Comparison of ENCODE assay signal across 20 cellular contexts in genomic region chrX:38150993-38151392, GRCh38.
DNase-seq lines count a peak whose midpoint lies in the region; FAIRE-seq and TF ChIP-seq lines count a peak whose summit lies in the region.
"Had no signal": no experiment of that assay in that cellular context is flagged by ENCODE, and none has a peak within 500 bp of the region (broad histone marks: within the 10 kb centered on the region; RNA-seq: fewer than 3 reads in every experiment).

No MANE protein-coding gene starts in this region.

- H3K27ac Mint-ChIP-seq in astrocyte (ENCODE audit: unreplicated experiment) = peak overlapping the region; percentile 74
- H3K27ac Mint-ChIP-seq: CD4-positive, alpha-beta T cell; GM23338 had no signal

- peak overlapping the region; percentile 10 for H3K27ac ChIP-seq in astrocyte (ENCODE audit: low read depth, low read length)
- H3K27ac ChIP-seq in vagina = no peak overlapping the region
- H3K27ac ChIP-seq: 22Rv1, A549, C4-2B had no signal

- TF ChIP-seq CTCF in astrocyte (IDR thresholded peaks at IDR 0.05; ENCODE audit: insufficient read depth, low read depth, low read length) (no peak), vagina (IDR thresholded peaks at IDR 0.05) (no peak)

- no peaks in the 10 kb centered on the region for H3K9me3 Mint-ChIP-seq in astrocyte (ENCODE audit: unreplicated experiment)
- H3K9me3 Mint-ChIP-seq: CD4-positive, alpha-beta T cell; GM23338 had no signal

- H3K4me3 ChIP-seq in astrocyte (ENCODE audit: insufficient read depth, low read depth, low read length) = no peak overlapping the region
- no peak overlapping the region for H3K4me3 ChIP-seq in vagina
- H3K4me3 ChIP-seq: A549, GM23338 had no signal

- intact Hi-C loops in vagina (cut with DNase I) = no loop called here

- H4K20me1 ChIP-seq in astrocyte (ENCODE audit: insufficient read depth, low read length) = no peaks in the 10 kb centered on the region

- no peak overlapping the region for H3K4me3 Mint-ChIP-seq in astrocyte (ENCODE audit: unreplicated experiment)
- H3K4me3 Mint-ChIP-seq: CD4-positive, alpha-beta T cell; GM23338 had no signal

- H3K4me1 Mint-ChIP-seq in astrocyte (ENCODE audit: low read depth, unreplicated experiment) = peaks cover 19% of the 10 kb centered on the region

- H3K27me3 Mint-ChIP-seq in astrocyte (ENCODE audit: low read depth, unreplicated experiment) = no peaks in the 10 kb centered on the region

- H3K36me3 Mint-ChIP-seq in astrocyte (ENCODE audit: low read depth, unreplicated experiment) = peaks cover 2% of the 10 kb centered on the region

- H3K4me2 ChIP-seq in astrocyte (ENCODE audit: low read length) = peak overlapping the region; percentile 34
- H3K4me2 ChIP-seq: A549, GM23338 had no signal

- no peaks in the 10 kb centered on the region for H3K79me2 ChIP-seq in astrocyte (ENCODE audit: insufficient read depth, low read length)

- no peak overlapping the region for H3K9ac ChIP-seq in astrocyte (ENCODE audit: low read length)

- TF ChIP-seq POLR2A in vagina (IDR thresholded peaks at IDR 0.05) = no peak

- DNase-seq in NCI-H1417 (lab: John Stamatoyannopoulos, UW) (peak; percentile 10 to 68 (median 15)), NCI-H1417 treated with DMSO at 0.1 percent for 48 hours (lab: John Stamatoyannopoulos, UW) (no peak), NCI-H2227 treated with DMSO at 0.1 percent for 48 hours (lab: John Stamatoyannopoulos, UW) (peak; percentile 84), astrocyte (ENCODE audit: low read depth) (no peak), vagina (ENCODE audit: extremely low spot score in 2 of 2) (no peak), NCI-H1930 (lab: John Stamatoyannopoulos, UW) (no peak), NCI-H1436 treated with DMSO at 0.1 percent for 48 hours (lab: John Stamatoyannopoulos, UW) (no peak)
- DNase-seq: AML-193; Caco-2; CD4-positive, alpha-beta T cell; HCEC 1CT had no signal

- FAIRE-seq in astrocyte (lab: Jason Lieb, UNC) = peak; percentile 56
- FAIRE-seq: A549, D721Med, G401.6, GM12891, GM18507, H54 had no signal

- H3K4me1 ChIP-seq in astrocyte (ENCODE audit: insufficient read depth, low read length) (peaks cover 3% of the 10 kb centered on the region), vagina (no peaks in the 10 kb centered on the region)
- H3K4me1 ChIP-seq: A549, Caco-2 had no signal

- H3K27me3 ChIP-seq in astrocyte (ENCODE audit: insufficient read depth, low read length) (no peaks in the 10 kb centered on the region), vagina (no peaks in the 10 kb centered on the region)

- H3K9me3 ChIP-seq in astrocyte (ENCODE audit: insufficient read depth, low read depth, low read length) (no peaks in the 10 kb centered on the region), vagina (no peaks in the 10 kb centered on the region)
- H3K9me3 ChIP-seq: A549, Caco-2 had no signal

- H2AFZ ChIP-seq in astrocyte (ENCODE audit: low read depth, low read length) = no peak overlapping the region
- H2AFZ ChIP-seq: GM23338 had no signal

- H3K36me3 ChIP-seq in astrocyte (ENCODE audit: insufficient read depth, low read length) = no peaks in the 10 kb centered on the region
- H3K36me3 ChIP-seq in vagina = no peaks in the 10 kb centered on the region

Comparison
In these comparisons a context has a peak if more than half of its experiments do, and no peak if none do; other contexts are left out.
1. DNase-seq: peak in NCI-H1417 (3 of 3) and NCI-H2227 treated with DMSO at 0.1 percent for 48 hours (single experiment); none in NCI-H1417 treated with DMSO at 0.1 percent for 48 hours (single experiment), astrocyte (single experiment), vagina (0 of 2), NCI-H1930 (0 of 2) and NCI-H1436 treated with DMSO at 0.1 percent for 48 hours (single experiment).